19 cellular contexts compared by ENCODE assay signal in genomic region chr7:147052818-147053217, GRCh38.
"Had no signal": no experiment of that assay in that cellular context is flagged by ENCODE, and none has a peak within 500 bp of the region (broad histone marks: within the 10 kb centered on the region; RNA-seq: fewer than 3 reads in every experiment).

No MANE protein-coding gene starts in this region.

- H3K36me3 ChIP-seq: colonic mucosa, esophagus muscularis mucosa, gastroesophageal sphincter, heart left ventricle, left lung, lower lobe of right lung had no signal

- H3K27ac Mint-ChIP-seq: mesothelial cell of epicardium; naive B cell; naive thymus-derived CD8-positive, alpha-beta T cell had no signal

- DNase-seq: colonic mucosa; dermis blood vessel endothelial cell; dorsolateral prefrontal cortex; effector CD4-positive, alpha-beta T cell; effector memory CD4-positive, alpha-beta T cell; foreskin keratinocyte; heart left ventricle; hippocampal formation; left cardiac atrium; left lung; left ventricle myocardium superior; lower lobe of right lung; mesenchymal stem cell; mucosa of descending colon; naive B cell; naive thymus-derived CD8-positive, alpha-beta T cell had no signal

- H3K4me1 Mint-ChIP-seq: mesothelial cell of epicardium; naive B cell; naive thymus-derived CD8-positive, alpha-beta T cell had no signal

- H3K27ac ChIP-seq: colonic mucosa, dorsolateral prefrontal cortex, esophagus muscularis mucosa, foreskin keratinocyte, gastroesophageal sphincter, heart left ventricle, left lung, lower lobe of right lung had no signal

- H3K27me3 Mint-ChIP-seq: naive B cell; naive thymus-derived CD8-positive, alpha-beta T cell had no signal

- H3K9me3 Mint-ChIP-seq: mesothelial cell of epicardium, naive B cell had no signal

- H3K4me3 Mint-ChIP-seq: mesothelial cell of epicardium; naive B cell; naive thymus-derived CD8-positive, alpha-beta T cell had no signal

- H3K36me3 Mint-ChIP-seq: mesothelial cell of epicardium; naive B cell; naive thymus-derived CD8-positive, alpha-beta T cell had no signal

- H3K9me3 ChIP-seq: colonic mucosa, esophagus muscularis mucosa, gastroesophageal sphincter, heart left ventricle, left lung, lower lobe of right lung had no signal

- H3K4me3 ChIP-seq: colonic mucosa, dorsolateral prefrontal cortex, esophagus muscularis mucosa, gastroesophageal sphincter, heart left ventricle, left lung, lower lobe of right lung, mucosa of descending colon had no signal

- ATAC-seq: foreskin keratinocyte; gastroesophageal sphincter; heart left ventricle; left cardiac atrium; left lung; left ventricle myocardium superior; lower lobe of right lung; mucosa of descending colon; naive thymus-derived CD8-positive, alpha-beta T cell had no signal

- H3K27me3 ChIP-seq: colonic mucosa, dorsolateral prefrontal cortex, esophagus muscularis mucosa, foreskin keratinocyte, gastroesophageal sphincter, heart left ventricle, left lung had no signal

- H3K4me1 ChIP-seq: colonic mucosa, esophagus muscularis mucosa, foreskin keratinocyte, gastroesophageal sphincter, heart left ventricle, left lung, lower lobe of right lung had no signal
